8 cellular contexts compared by ENCODE assay signal in the genomic region with DNA sequence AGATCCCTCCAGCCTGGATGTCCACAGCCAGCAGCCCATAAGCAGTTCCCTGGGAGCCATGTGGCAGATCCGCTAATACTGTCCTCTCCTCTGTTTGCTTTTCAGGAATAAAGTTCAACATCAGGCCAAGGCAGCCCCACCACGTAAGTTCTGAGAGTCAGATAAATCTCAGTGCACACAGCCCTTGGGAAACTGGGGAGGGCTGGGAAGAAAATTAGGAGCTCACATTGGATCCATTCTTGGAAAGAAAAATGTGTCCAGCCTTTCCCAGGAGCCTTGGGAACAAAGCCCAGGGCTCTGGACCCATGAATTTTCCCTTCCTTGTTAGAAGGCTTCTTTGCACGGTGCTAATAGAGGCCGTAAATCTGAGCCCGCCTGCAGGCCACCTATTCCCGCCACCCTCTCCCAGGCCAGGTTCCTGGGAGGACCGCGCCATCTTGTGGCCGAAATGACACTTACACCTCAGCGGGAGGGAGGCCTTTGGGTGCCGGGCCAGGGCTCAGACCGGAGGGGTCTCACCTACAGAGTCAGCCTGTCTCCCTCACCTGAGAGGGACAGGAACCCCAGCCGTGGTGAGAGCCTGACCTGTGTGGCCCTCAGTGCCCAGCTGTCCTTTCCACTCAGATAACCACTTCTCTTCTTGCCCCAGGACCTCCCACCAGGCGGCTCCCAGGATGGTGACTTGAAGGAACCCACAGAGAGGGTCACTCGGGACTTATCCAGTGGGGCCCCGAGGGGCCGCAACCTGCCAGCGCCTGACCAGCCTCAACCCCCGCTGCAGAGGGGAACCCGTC. TPM values are rescaled to one million over a fixed set of nuclear protein-coding genes. Genes with fewer than 3 reads are reported as not detected.
DNase-seq lines count a peak whose midpoint lies in the region; ATAC-seq and TF ChIP-seq lines count a peak whose summit lies in the region.

No MANE protein-coding gene starts in this region.

- H3K36me3 ChIP-seq in right atrium auricular region (no peaks in the 10 kb centered on the region), sigmoid colon (no peaks in the 10 kb centered on the region)

- DNase-seq in 8988T (peak; percentile 95), NCI-H1417 (lab: John Stamatoyannopoulos, UW) (peak; percentile 67 to 85 (median 79)), T-cell (peak; percentile 12 to 63 (median 46)), amniotic epithelial cell (ENCODE audit: low read depth) (peak; percentile 25), right atrium auricular region (ENCODE audit: low spot score) (peak; percentile 70), sigmoid colon (peak; percentile 81)

- H3K27me3 ChIP-seq in right atrium auricular region (no peaks in the 10 kb centered on the region), sigmoid colon (peaks cover 0 to 24% (median 8%) of the 10 kb centered on the region in 3 donors)

- H3K9me3 Mint-ChIP-seq in T-cell = no peaks in the 10 kb centered on the region

- ATAC-seq in GM18498 (IDR thresholded peaks at IDR 0.05; ENCODE audit: unreplicated experiment) = peak; percentile 57
- peak; percentile 44 to 67 (median 62) for ATAC-seq in T-cell (replicated peaks in 1 of 4)
- no peak for ATAC-seq in GM18870 (IDR thresholded peaks at IDR 0.05; ENCODE audit: unreplicated experiment)

- TF ChIP-seq EP300 in sigmoid colon (IDR thresholded peaks at IDR 0.05) = no peak

- H3K4me3 ChIP-seq in right atrium auricular region = no peak overlapping the region
- H3K4me3 ChIP-seq in sigmoid colon = no peak overlapping the region

- H3K27me3 Mint-ChIP-seq in T-cell = peaks cover 15 to 28% of the 10 kb centered on the region in 2 donors

- 26 to 36% methylated on average over 20 of the region's 20 CpGs for WGBS in sigmoid colon, 2 donors

- H3K9me3 ChIP-seq in right atrium auricular region (no peaks in the 10 kb centered on the region), sigmoid colon (no peaks in the 10 kb centered on the region)

- H3K4me3 Mint-ChIP-seq in T-cell = no peak overlapping the region

- no peak for TF ChIP-seq POLR2A in sigmoid colon (IDR thresholded peaks at IDR 0.05)

- CTCF ChIA-PET in T-cell (lab: Charles Lee) = interaction anchor here (0.9 to 1.3 kb wide), 3 partner anchors 339 to 355 kb away, joined by 3 to 9 read pairs (median 3); no protein-coding TSS in a partner anchor

- H3K4me1 Mint-ChIP-seq in T-cell = no peaks in the 10 kb centered on the region

- H3K36me3 Mint-ChIP-seq in T-cell = no peaks in the 10 kb centered on the region

- intact Hi-C loops in sigmoid colon (cut with DNase I) = loop anchor here (1.0 to 10.0 kb wide), 4 partner anchors 341 to 627 kb away; no protein-coding TSS in a partner anchor

- H3K27ac ChIP-seq in right atrium auricular region (no peak overlapping the region), sigmoid colon (no peak overlapping the region)

- POLR2A ChIA-PET in T-cell (lab: Charles Lee) = no interaction called here

- TF ChIP-seq CTCF in right atrium auricular region (IDR thresholded peaks at IDR 0.05) (peak; percentile 72 to 90), sigmoid colon (IDR thresholded peaks at IDR 0.05) (peak; percentile 69 to 81 (median 75))

- no peak overlapping the region for H3K27ac Mint-ChIP-seq in T-cell

- H3K4me1 ChIP-seq in right atrium auricular region (no peaks in the 10 kb centered on the region), sigmoid colon (peaks cover 0 to 8% (median 1%) of the 10 kb centered on the region in 4 donors)

RNA-seq across cellular contexts. Expression of a gene that starts 25.2 kb away (rescaled TPM):
- total RNA-seq in T-cell = 10 to 100 TPM in 1 of 5 donors, 1 to 10 TPM in 4; 3.2 to 11.1 (median 5.2) TPM
- 10 to 100 TPM in 1 of 2 donors, 1 to 10 TPM in 1; 8.6 to 24.4 TPM for total RNA-seq in right atrium auricular region
- total RNA-seq in sigmoid colon = 100 to 1,000 TPM in 1 of 4 donors, 10 to 100 TPM in 3; 52.8 to 132 (median 75.8) TPM
- 10 to 100 TPM in 1 of 3 donors, 1 to 10 TPM in 2; 3.0 to 13.9 (median 4.2) TPM for polyA plus RNA-seq in sigmoid colon

Comparison
In these comparisons a context has a peak if more than half of its experiments do, and no peak if none do; other contexts are left out.
1. DNase-seq: peak in every context shown above with its lines; median percentile 95 in 8988T; 81 in sigmoid colon; 79 in NCI-H1417; 70 in right atrium auricular region; 46 in T-cell; 25 in amniotic epithelial cell.